In genomic region chr13:35014606-35015005, GRCh38 we compare ENCODE assay signal across 18 cellular contexts.
"Had no signal": no experiment of that assay in that cellular context is flagged by ENCODE, and none has a peak within 500 bp of the region (broad histone marks: within the 10 kb centered on the region; RNA-seq: fewer than 3 reads in every experiment).

No MANE protein-coding gene starts in this region.

- H3K36me3 Mint-ChIP-seq: memory B cell, natural killer cell had no signal

- H3K4me3 Mint-ChIP-seq: activated B cell treated with CpG ODN at 0.5 μM for 24 hours; activated CD4-positive, alpha-beta T cell treated with anti-CD3 and anti-CD28 coated beads, Interleukin-2, amount 10 ng/mL, durations not matched to agents 24 days and 14 days; activated naive CD4-positive, alpha-beta T cell treated with anti-CD3 and anti-CD28 coated beads for 36 hours; activated T-helper 17 cell treated with anti-CD3 and anti-CD28 coated beads, Interleukin-2, amount 50 U/mL, for 72 hours; memory B cell; natural killer cell had no signal

- H3K27me3 ChIP-seq: adrenal gland, gastrocnemius medialis, stomach had no signal

- H3K27ac Mint-ChIP-seq: activated B cell treated with CpG ODN at 0.5 μM for 24 hours; activated CD4-positive, alpha-beta T cell treated with anti-CD3 and anti-CD28 coated beads, Interleukin-2, amount 10 ng/mL, durations not matched to agents 24 days and 14 days; activated naive CD4-positive, alpha-beta T cell treated with anti-CD3 and anti-CD28 coated beads for 36 hours; activated T-helper 17 cell treated with anti-CD3 and anti-CD28 coated beads, Interleukin-2, amount 50 U/mL, for 72 hours; memory B cell; natural killer cell had no signal

- ATAC-seq: activated T-helper 17 cell treated with anti-CD3 and anti-CD28 coated beads, Interleukin-2, amount 50 U/mL, for 72 hours; gastrocnemius medialis; natural killer cell had no signal

- H3K27me3 Mint-ChIP-seq: activated B cell treated with CpG ODN at 0.5 μM for 24 hours; activated CD4-positive, alpha-beta T cell treated with anti-CD3 and anti-CD28 coated beads, Interleukin-2, amount 10 ng/mL, durations not matched to agents 24 days and 14 days; activated T-helper 17 cell treated with anti-CD3 and anti-CD28 coated beads, Interleukin-2, amount 50 U/mL, for 72 hours; memory B cell had no signal

- H3K27ac ChIP-seq: adrenal gland, coronary artery, gastrocnemius medialis, left ventricle myocardium inferior, stomach, thoracic aorta had no signal

- H3K36me3 ChIP-seq: adrenal gland, gastrocnemius medialis, left ventricle myocardium inferior, stomach, thoracic aorta had no signal

- H3K9me3 Mint-ChIP-seq: activated naive CD4-positive, alpha-beta T cell treated with anti-CD3 and anti-CD28 coated beads for 36 hours; memory B cell had no signal

- H3K4me3 ChIP-seq: adrenal gland, coronary artery, gastrocnemius medialis, left ventricle myocardium inferior, stomach, thoracic aorta had no signal

- H3K9me3 ChIP-seq: adrenal gland, gastrocnemius medialis, left ventricle myocardium inferior, stomach, thoracic aorta had no signal

- H3K4me1 Mint-ChIP-seq: activated CD4-positive, alpha-beta T cell treated with anti-CD3 and anti-CD28 coated beads, Interleukin-2, amount 10 ng/mL, durations not matched to agents 24 days and 14 days; activated T-helper 17 cell treated with anti-CD3 and anti-CD28 coated beads, Interleukin-2, amount 50 U/mL, for 72 hours; natural killer cell had no signal

- DNase-seq: activated B cell treated with CpG ODN at 0.5 μM for 24 hours; activated CD4-positive, alpha-beta T cell treated with anti-CD3 and anti-CD28 coated beads, Interleukin-2, amount 10 ng/mL, durations not matched to agents 24 days and 14 days; activated CD8-positive, alpha-beta memory T cell treated with anti-CD3 and anti-CD28 coated beads for 24 hours; activated naive CD4-positive, alpha-beta T cell treated with anti-CD3 and anti-CD28 coated beads for 36 hours; adrenal gland; caudate nucleus; effector CD8-positive, alpha-beta T cell; gastrocnemius medialis; kidney; left ventricle myocardium inferior; natural killer cell; stimulated activated CD4-positive, alpha-beta T cell treated with anti-CD3 and anti-CD28 coated beads, Interleukin-15, amount 100 ng/mL, for 24 hours; stimulated activated CD4-positive, alpha-beta T cell treated with anti-CD3 and anti-CD28 coated beads, Interleukin-4, amount 100 ng/mL, for 24 hours; stomach had no signal
